ENCODE assay signal across 17 cellular contexts in the genomic region with DNA sequence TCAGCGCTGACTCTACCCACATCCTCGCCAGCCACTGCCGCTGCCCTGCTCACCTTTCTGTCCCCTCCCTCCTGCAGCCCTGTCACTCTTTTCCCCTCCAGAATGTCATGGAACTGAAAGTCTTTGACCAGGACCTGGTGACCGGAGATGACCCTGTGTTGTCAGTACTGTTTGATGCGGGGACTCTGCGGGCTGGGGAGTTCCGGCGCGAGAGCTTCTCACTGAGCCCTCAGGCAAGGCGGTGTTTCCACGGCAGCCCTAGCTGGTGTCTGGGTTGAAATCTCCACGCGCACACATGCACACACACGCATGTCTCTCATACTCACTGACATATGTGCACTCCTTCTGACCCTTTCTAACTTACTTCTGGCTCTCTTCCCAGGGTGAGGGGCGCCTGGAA.
"Had no signal": no experiment of that assay in that cellular context is flagged by ENCODE, and none has a peak within 500 bp of the region (broad histone marks: within the 10 kb centered on the region; RNA-seq: fewer than 3 reads in every experiment).

No MANE protein-coding gene starts in this region.

- H3K27me3 Mint-ChIP-seq: dendritic cell treated with granulocyte-macrophage colony-stimulating factor and Interleukin-4, amounts not matched to agents 40 ng/mL and 50 ng/mL, for 4 days; effector memory CD8-positive, alpha-beta T cell had no signal

- H3K4me3 ChIP-seq: heart left ventricle, right atrium auricular region, sigmoid colon, upper lobe of left lung, uterus had no signal

- H3K4me3 Mint-ChIP-seq: dendritic cell treated with granulocyte-macrophage colony-stimulating factor and Interleukin-4, amounts not matched to agents 40 ng/mL and 50 ng/mL, for 4 days; effector memory CD8-positive, alpha-beta T cell; nephron had no signal

- H3K27me3 ChIP-seq: heart left ventricle, neutrophil, right atrium auricular region, sigmoid colon, upper lobe of left lung, uterus had no signal

- H3K27ac ChIP-seq: heart left ventricle, neutrophil, right atrium auricular region, sigmoid colon, upper lobe of left lung, uterus had no signal

- H3K4me1 ChIP-seq: right atrium auricular region, sigmoid colon, uterus had no signal

- H3K9me3 Mint-ChIP-seq: dendritic cell treated with granulocyte-macrophage colony-stimulating factor and Interleukin-4, amounts not matched to agents 40 ng/mL and 50 ng/mL, for 4 days; effector memory CD8-positive, alpha-beta T cell; nephron had no signal

- H3K9me3 ChIP-seq: heart left ventricle, neutrophil, right atrium auricular region, sigmoid colon, upper lobe of left lung, uterus had no signal

- DNase-seq: cerebellar nuclear complex; effector memory CD8-positive, alpha-beta T cell; foreskin melanocyte; heart left ventricle; hippocampal formation; kidney glomerular epithelial cell; mammary epithelial cell; posterior cingulate gyrus; sigmoid colon; stimulated activated CD4-positive, alpha-beta T cell treated with anti-CD3 and anti-CD28 coated beads, Interleukin-2, amount 100 ng/mL, for 24 hours; stimulated activated naive CD4-positive, alpha-beta T cell treated with Interleukin-2 at 50 U/mL for 16 hours; uterus had no signal

- H3K27ac Mint-ChIP-seq: dendritic cell treated with granulocyte-macrophage colony-stimulating factor and Interleukin-4, amounts not matched to agents 40 ng/mL and 50 ng/mL, for 4 days; effector memory CD8-positive, alpha-beta T cell had no signal

- ATAC-seq: effector memory CD8-positive, alpha-beta T cell; heart left ventricle had no signal

- H3K36me3 ChIP-seq: uterus had no signal
